Comparison of ENCODE assay signal across 16 cellular contexts in the genomic region with DNA sequence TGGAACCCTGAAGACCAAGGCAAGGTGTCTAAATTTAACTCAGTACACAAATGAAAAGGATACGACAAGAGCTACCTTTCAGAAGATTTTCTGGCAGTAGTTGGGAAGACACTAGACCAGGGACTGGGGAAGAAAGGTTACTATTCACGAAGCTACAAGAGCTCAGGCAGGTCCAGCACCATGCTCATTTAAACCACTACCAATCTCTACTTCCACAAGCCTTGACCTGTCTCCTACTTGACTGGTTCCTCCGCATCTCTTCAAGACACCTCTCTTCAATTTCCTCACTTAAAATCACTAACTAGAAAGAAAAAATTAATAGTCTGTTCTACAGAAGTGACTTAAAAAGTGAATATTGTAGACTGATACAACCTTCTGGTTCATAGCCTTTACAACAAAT. TPM values are rescaled to one million over a fixed set of nuclear protein-coding genes. Genes with fewer than 3 reads are reported as not detected.
DNase-seq lines count a peak whose midpoint lies in the region; ATAC-seq and TF ChIP-seq lines count a peak whose summit lies in the region.
"Had no signal": no experiment of that assay in that cellular context is flagged by ENCODE, and none has a peak within 500 bp of the region (broad histone marks: within the 10 kb centered on the region; RNA-seq: fewer than 3 reads in every experiment).

No MANE protein-coding gene starts in this region.

- H3K4me3 ChIP-seq in CD8-positive, alpha-beta memory T cell (ENCODE audit: low read length) = no peak overlapping the region
- H3K4me3 ChIP-seq: A549, GM12878 had no signal

- H3K36me3 ChIP-seq in CD8-positive, alpha-beta memory T cell (ENCODE audit: insufficient read depth, low read length) = no peaks in the 10 kb centered on the region
- H3K36me3 ChIP-seq: BE2C had no signal

- H3K9me3 ChIP-seq in CD8-positive, alpha-beta memory T cell (ENCODE audit: low read length) = no peaks in the 10 kb centered on the region
- H3K9me3 ChIP-seq: A549, BE2C had no signal

- no peak overlapping the region for H3K27ac ChIP-seq in CD8-positive, alpha-beta memory T cell (ENCODE audit: low read depth, low read length)
- H3K27ac ChIP-seq: A549, C4-2B had no signal

- no peaks in the 10 kb centered on the region for H3K36me3 Mint-ChIP-seq in natural killer cell
- peaks cover 4% of the 10 kb centered on the region for H3K36me3 Mint-ChIP-seq in natural killer cell treated with Interleukin-12 subunit alpha and Interleukin-12 subunit beta and Interleukin-15 and Interleukin-18, amount 100 ng/mL, for 72 hours
- peaks cover 0 to 29% (median 3%) of the 10 kb centered on the region in 3 donors for H3K36me3 Mint-ChIP-seq in CD8-positive, alpha-beta memory T cell
- H3K36me3 Mint-ChIP-seq in central memory CD8-positive, alpha-beta T cell (ENCODE audit: insufficient read depth) = peaks cover 16% of the 10 kb centered on the region
- H3K36me3 Mint-ChIP-seq in stimulated activated effector memory CD8-positive, alpha-beta T cell treated with anti-CD3 and anti-CD28 coated beads, Interleukin-12 subunit alpha, Interleukin-12 subunit beta, amount 100 ng/mL, for 72 hours = peaks cover 4% of the 10 kb centered on the region

- H3K27me3 ChIP-seq in CD8-positive, alpha-beta memory T cell (ENCODE audit: insufficient read depth, low read length, poor library complexity, severe bottlenecking) = no peaks in the 10 kb centered on the region
- H3K27me3 ChIP-seq: BE2C had no signal

- H3K27ac Mint-ChIP-seq in natural killer cell = peak overlapping the region; percentile 3 to 56
- peak overlapping the region in 1 of 2 donors; percentile 77 for H3K27ac Mint-ChIP-seq in natural killer cell treated with Interleukin-12 subunit alpha and Interleukin-12 subunit beta and Interleukin-15 and Interleukin-18, amount 100 ng/mL, for 72 hours
- peak overlapping the region in 5 of 8 donors; percentile 12 to 70 (median 52) for H3K27ac Mint-ChIP-seq in CD8-positive, alpha-beta memory T cell
- peak overlapping the region; percentile 32 for H3K27ac Mint-ChIP-seq in central memory CD8-positive, alpha-beta T cell (ENCODE audit: low read depth)
- peak overlapping the region; percentile 32 for H3K27ac Mint-ChIP-seq in stimulated activated effector memory CD8-positive, alpha-beta T cell treated with anti-CD3 and anti-CD28 coated beads, Interleukin-12 subunit alpha, Interleukin-12 subunit beta, amount 100 ng/mL, for 72 hours
- H3K27ac Mint-ChIP-seq: H9 had no signal

- peaks cover 39 to 60% of the 10 kb centered on the region in 2 donors for H3K4me1 Mint-ChIP-seq in natural killer cell
- H3K4me1 Mint-ChIP-seq in natural killer cell treated with Interleukin-12 subunit alpha and Interleukin-12 subunit beta and Interleukin-15 and Interleukin-18, amount 100 ng/mL, for 72 hours (ENCODE audit: low read depth in 2 of 2) = peaks cover 40 to 50% of the 10 kb centered on the region in 2 donors
- H3K4me1 Mint-ChIP-seq in CD8-positive, alpha-beta memory T cell = peaks cover 52 to 72% (median 66%) of the 10 kb centered on the region in 3 donors
- peaks cover 60% of the 10 kb centered on the region for H3K4me1 Mint-ChIP-seq in central memory CD8-positive, alpha-beta T cell
- H3K4me1 Mint-ChIP-seq in stimulated activated effector memory CD8-positive, alpha-beta T cell treated with anti-CD3 and anti-CD28 coated beads, Interleukin-12 subunit alpha, Interleukin-12 subunit beta, amount 100 ng/mL, for 72 hours = peaks cover 62% of the 10 kb centered on the region
- H3K4me1 Mint-ChIP-seq: H9 had no signal

- POLR2A ChIA-PET in CD8-positive, alpha-beta memory T cell (lab: Charles Lee) = interaction anchor here (0.6 kb wide), 1 partner anchor 1042 kb away, joined by 4 read pairs; no protein-coding TSS in a partner anchor

- H3K27me3 Mint-ChIP-seq in natural killer cell (ENCODE audit: low read depth in 2 of 2) = no peaks in the 10 kb centered on the region
- H3K27me3 Mint-ChIP-seq in natural killer cell treated with Interleukin-12 subunit alpha and Interleukin-12 subunit beta and Interleukin-15 and Interleukin-18, amount 100 ng/mL, for 72 hours = no peaks in the 10 kb centered on the region
- no peaks in the 10 kb centered on the region for H3K27me3 Mint-ChIP-seq in CD8-positive, alpha-beta memory T cell
- H3K27me3 Mint-ChIP-seq in central memory CD8-positive, alpha-beta T cell = no peaks in the 10 kb centered on the region

- no peak for TF ChIP-seq CTCF in natural killer cell (IDR thresholded peaks at IDR 0.05)

- H3K9me3 Mint-ChIP-seq in natural killer cell = no peaks in the 10 kb centered on the region
- H3K9me3 Mint-ChIP-seq in natural killer cell treated with Interleukin-12 subunit alpha and Interleukin-12 subunit beta and Interleukin-15 and Interleukin-18, amount 100 ng/mL, for 72 hours = no peaks in the 10 kb centered on the region
- H3K9me3 Mint-ChIP-seq in CD8-positive, alpha-beta memory T cell = no peaks in the 10 kb centered on the region
- no peaks in the 10 kb centered on the region for H3K9me3 Mint-ChIP-seq in central memory CD8-positive, alpha-beta T cell
- no peaks in the 10 kb centered on the region for H3K9me3 Mint-ChIP-seq in stimulated activated effector memory CD8-positive, alpha-beta T cell treated with anti-CD3 and anti-CD28 coated beads, Interleukin-12 subunit alpha, Interleukin-12 subunit beta, amount 100 ng/mL, for 72 hours
- H3K9me3 Mint-ChIP-seq: H9 had no signal

- H3K4me3 Mint-ChIP-seq in natural killer cell = no peak overlapping the region
- no peak overlapping the region for H3K4me3 Mint-ChIP-seq in natural killer cell treated with Interleukin-12 subunit alpha and Interleukin-12 subunit beta and Interleukin-15 and Interleukin-18, amount 100 ng/mL, for 72 hours
- no peak overlapping the region for H3K4me3 Mint-ChIP-seq in CD8-positive, alpha-beta memory T cell
- no peak overlapping the region for H3K4me3 Mint-ChIP-seq in central memory CD8-positive, alpha-beta T cell
- no peak overlapping the region for H3K4me3 Mint-ChIP-seq in stimulated activated effector memory CD8-positive, alpha-beta T cell treated with anti-CD3 and anti-CD28 coated beads, Interleukin-12 subunit alpha, Interleukin-12 subunit beta, amount 100 ng/mL, for 72 hours
- H3K4me3 Mint-ChIP-seq: H9 had no signal

- DNase-seq in natural killer cell (no peak), MV-4-11 (lab: John Stamatoyannopoulos, UW) (no peak), NCI-H2107 (lab: John Stamatoyannopoulos, UW) (no peak)
- no peak for DNase-seq in natural killer cell treated with Interleukin-12 subunit alpha and Interleukin-12 subunit beta and Interleukin-15 and Interleukin-18, amount 100 ng/mL, for 72 hours (ENCODE audit: low spot score)
- no peak for DNase-seq in CD8-positive, alpha-beta memory T cell
- DNase-seq in central memory CD8-positive, alpha-beta T cell (ENCODE audit: low spot score in 2 of 2) = no peak
- no peak for DNase-seq in stimulated activated effector memory CD8-positive, alpha-beta T cell treated with anti-CD3 and anti-CD28 coated beads, Interleukin-12 subunit alpha, Interleukin-12 subunit beta, amount 100 ng/mL, for 72 hours (ENCODE audit: low spot score in 2 of 2)
- DNase-seq in stimulated activated CD4-positive, alpha-beta T cell treated with anti-CD3 and anti-CD28 coated beads, Interleukin-2, amount 100 ng/mL, for 24 hours = no peak
- DNase-seq: BE2C, Calu3, DMS 273 treated with DMSO at 0.1 percent for 48 hours, GOT3, H9 had no signal

- peaks cover 6% of the 10 kb centered on the region for H3K4me1 ChIP-seq in CD8-positive, alpha-beta memory T cell (ENCODE audit: insufficient read depth, low read length)

- intact Hi-C loops in natural killer cell (cut with micrococcal nuclease) = no loop called here

- ATAC-seq in natural killer cell = no peak
- ATAC-seq in natural killer cell treated with Interleukin-12 subunit alpha and Interleukin-12 subunit beta and Interleukin-15 and Interleukin-18, amount 100 ng/mL, for 72 hours = no peak
- ATAC-seq in central memory CD8-positive, alpha-beta T cell (replicated peaks; ENCODE audit: extremely low read depth, poor library complexity, severe bottlenecking) = no peak
- no peak for ATAC-seq in stimulated activated effector memory CD8-positive, alpha-beta T cell treated with anti-CD3 and anti-CD28 coated beads, Interleukin-12 subunit alpha, Interleukin-12 subunit beta, amount 100 ng/mL, for 72 hours
- ATAC-seq: A549, GM12878 had no signal

- CTCF ChIA-PET in CD8-positive, alpha-beta memory T cell (lab: Charles Lee) = no interaction called here

RNA-seq across cellular contexts. Expression of a gene that starts 22.9 kb away (rescaled TPM):
- 10 to 100 TPM; 57.8 to 70.8 (median 69.1) TPM for total RNA-seq in natural killer cell
- 10 to 100 TPM; 54.8 to 69.0 TPM for total RNA-seq in natural killer cell treated with Interleukin-12 subunit alpha and Interleukin-12 subunit beta and Interleukin-15 and Interleukin-18, amount 100 ng/mL, for 72 hours
- total RNA-seq in CD8-positive, alpha-beta memory T cell = 10 to 100 TPM; 64.0 to 68.2 TPM
- polyA plus RNA-seq in CD8-positive, alpha-beta memory T cell = 3.3 TPM
